Comparison of ENCODE assay signal across 1 cellular context in the genomic region with DNA sequence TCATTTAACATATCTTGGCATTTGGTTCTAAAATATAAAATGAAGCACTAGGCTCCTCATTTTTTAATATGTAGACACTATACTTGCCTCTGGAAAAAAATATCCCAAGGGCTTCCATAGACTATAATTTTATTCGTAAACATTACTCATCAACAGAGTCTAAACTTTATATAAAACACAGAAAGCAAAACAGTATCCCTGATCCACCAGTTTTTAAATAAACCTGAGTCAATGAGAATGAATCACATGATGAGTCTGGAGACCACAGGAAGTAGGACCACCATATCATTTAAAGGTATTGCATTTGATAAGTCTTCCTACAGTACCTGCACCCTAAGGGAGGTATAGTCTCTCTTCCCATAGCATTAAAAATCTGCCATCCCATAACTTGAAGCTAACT.
TF ChIP-seq lines count a peak whose summit lies in the region.

No MANE protein-coding gene starts in this region.

TF ChIP-seq in IMR-90, 13 proteins besides CTCF, POLR2A, EP300 and RAD21:
- TF ChIP-seq CHD1 (IDR thresholded peaks at IDR 0.05; ENCODE audit: low read depth, low read length), result no peak
- TF ChIP-seq MAZ (IDR thresholded peaks at IDR 0.05; ENCODE audit: borderline replicate concordance, low read depth, low read length), result no peak
- TF ChIP-seq, protein P1, sequence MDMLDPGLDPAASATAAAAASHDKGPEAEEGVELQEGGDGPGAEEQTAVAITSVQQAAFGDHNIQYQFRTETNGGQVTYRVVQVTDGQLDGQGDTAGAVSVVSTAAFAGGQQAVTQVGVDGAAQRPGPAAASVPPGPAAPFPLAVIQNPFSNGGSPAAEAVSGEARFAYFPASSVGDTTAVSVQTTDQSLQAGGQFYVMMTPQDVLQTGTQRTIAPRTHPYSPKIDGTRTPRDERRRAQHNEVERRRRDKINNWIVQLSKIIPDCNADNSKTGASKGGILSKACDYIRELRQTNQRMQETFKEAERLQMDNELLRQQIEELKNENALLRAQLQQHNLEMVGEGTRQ (IDR thresholded peaks at IDR 0.05; ENCODE audit: low read depth, low read length), result no peak
- no peak for TF ChIP-seq CEBPB (IDR thresholded peaks at IDR 0.05; ENCODE audit: low read depth, low read length)
- TF ChIP-seq, protein P2, sequence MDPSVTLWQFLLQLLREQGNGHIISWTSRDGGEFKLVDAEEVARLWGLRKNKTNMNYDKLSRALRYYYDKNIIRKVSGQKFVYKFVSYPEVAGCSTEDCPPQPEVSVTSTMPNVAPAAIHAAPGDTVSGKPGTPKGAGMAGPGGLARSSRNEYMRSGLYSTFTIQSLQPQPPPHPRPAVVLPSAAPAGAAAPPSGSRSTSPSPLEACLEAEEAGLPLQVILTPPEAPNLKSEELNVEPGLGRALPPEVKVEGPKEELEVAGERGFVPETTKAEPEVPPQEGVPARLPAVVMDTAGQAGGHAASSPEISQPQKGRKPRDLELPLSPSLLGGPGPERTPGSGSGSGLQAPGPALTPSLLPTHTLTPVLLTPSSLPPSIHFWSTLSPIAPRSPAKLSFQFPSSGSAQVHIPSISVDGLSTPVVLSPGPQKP (IDR thresholded peaks at IDR 0.05; ENCODE audit: borderline replicate concordance, low read depth, low read length), result no peak
- TF ChIP-seq FOS (IDR thresholded peaks at IDR 0.05; ENCODE audit: low read depth, low read length), result no peak
- TF ChIP-seq NFE2L2 (IDR thresholded peaks at IDR 0.05; ENCODE audit: low read depth, low read length), result no peak
- no peak for TF ChIP-seq RFX5 (IDR thresholded peaks at IDR 0.05; ENCODE audit: low read depth, low read length)
- no peak for TF ChIP-seq BHLHE40 (IDR thresholded peaks at IDR 0.05; ENCODE audit: low read depth, low read length)
- no peak for TF ChIP-seq MAFK (IDR thresholded peaks at IDR 0.05; ENCODE audit: low read depth, low read length)
- TF ChIP-seq MXI1 (IDR thresholded peaks at IDR 0.05; ENCODE audit: borderline replicate concordance, low read depth, low read length), result no peak
- no peak for TF ChIP-seq RCOR1 (IDR thresholded peaks at IDR 0.05; ENCODE audit: insufficient replicate concordance, low read length)
- no peak for TF ChIP-seq SMC3 (IDR thresholded peaks at IDR 0.05; ENCODE audit: low read depth, low read length)
TF ChIP-seq in IMR-90: peak in this region for 0.
